8 cellular contexts compared by ENCODE assay signal in genomic region chr11:119318240-119319135, GRCh38. TPM values are rescaled to one million over a fixed set of nuclear protein-coding genes. Genes with fewer than 3 reads are reported as not detected.
A peak's percentile ranks its signal among the peaks of the same experiment; 100 is the strongest.
DNase-seq lines count a peak whose midpoint lies in the region; ATAC-seq and TF ChIP-seq lines count a peak whose summit lies in the region.

No MANE protein-coding gene starts in this region.

- in situ Hi-C loops in KBM-7 (cut with MboI; ENCODE audit: low pct_unique_long_range_greater_than_20kb, low sequenced_read_pairs) (no loop called here), transverse colon (cut with MboI; ENCODE audit: low pct_ligation_motif_present in 1 of 4, low pct_unique_long_range_greater_than_20kb in 1 of 4, low sequenced_read_pairs in 3 of 4) (no loop called here)

- peaks cover 26 to 84% of the 10 kb centered on the region in 2 donors for H3K27me3 ChIP-seq in left lung
- H3K27me3 ChIP-seq in transverse colon, result peaks cover 68% of the 10 kb centered on the region

- peak; percentile 56 for TF ChIP-seq EP300 in transverse colon (IDR thresholded peaks at IDR 0.05; ENCODE audit: low read depth)

- DNase-seq in EL (peak; percentile 61), KBM-7 (peak; percentile 96), astrocyte of the hippocampus (ENCODE audit: low read depth, low spot score) (peak; percentile 76), left lung (no peak), transverse colon (peak; percentile 64), GDM1 (lab: John Stamatoyannopoulos, UW) (no peak), DMS153 (lab: John Stamatoyannopoulos, UW) (no peak)

- H3K27ac ChIP-seq in left lung (peak overlapping the region; percentile 67 to 79), transverse colon (peak overlapping the region; percentile 82 to 97 (median 87))

- ATAC-seq in left lung (no peak), GM19467 (IDR thresholded peaks at IDR 0.05; ENCODE audit: unreplicated experiment) (no peak)

- H3K4me1 ChIP-seq in left lung (peaks cover 20 to 70% of the 10 kb centered on the region in 2 donors), transverse colon (peaks cover 30 to 72% (median 59%) of the 10 kb centered on the region in 4 donors)

- H3K36me3 ChIP-seq in left lung, result no peaks in the 10 kb centered on the region
- H3K36me3 ChIP-seq in transverse colon, result no peaks in the 10 kb centered on the region

- TF ChIP-seq CTCF in left lung (IDR thresholded peaks at IDR 0.05), result no peak
- no peak for TF ChIP-seq CTCF in transverse colon (IDR thresholded peaks at IDR 0.05)

- no peaks in the 10 kb centered on the region for H3K9me3 ChIP-seq in left lung
- H3K9me3 ChIP-seq in transverse colon, result no peaks in the 10 kb centered on the region

- TF ChIP-seq POLR2A in transverse colon (IDR thresholded peaks at IDR 0.05), result peak; percentile 44

- H3K4me3 ChIP-seq in left lung (no peak overlapping the region), transverse colon (no peak overlapping the region)

- WGBS in transverse colon (ENCODE audit: low coverage in 1 of 2), 2 donors, result 63 to 68% methylated on average over 5 to 21 of the region's 22 CpGs

- intact Hi-C loops in left lung (cut with DNase I), result no loop called here
- intact Hi-C loops in transverse colon (cut with DNase I; ENCODE audit: low total_unique reads), result no loop called here

RNA-seq across cellular contexts. Expression of gene MCAM, which starts 1.6 kb away (rescaled TPM):
- total RNA-seq in left lung, result 10 to 100 TPM; 59.5 to 87.5 TPM
- total RNA-seq in transverse colon, result 100 to 1,000 TPM in 3 of 4 donors, 10 to 100 TPM in 1; 87.4 to 466 (median 150) TPM

RNA-seq across cellular contexts. Expression of gene RNF26, which starts 15.8 kb away (rescaled TPM):
- total RNA-seq in left lung, result 10 to 100 TPM; 22.0 to 28.3 TPM
- total RNA-seq in transverse colon, result 10 to 100 TPM; 10.0 to 27.3 (median 13.9) TPM

RNA-seq across cellular contexts. Expression of gene C1QTNF5, which starts 22.2 kb away (rescaled TPM):
- total RNA-seq in left lung (10 to 100 TPM; 20.0 to 33.3 TPM), transverse colon (10 to 100 TPM in 2 of 4 donors, 1 to 10 TPM in 2; 7.6 to 20.5 (median 11.4) TPM)

RNA-seq across cellular contexts. Expression of gene MFRP, which starts 28.0 kb away (rescaled TPM):
- total RNA-seq in left lung (not detected), transverse colon (under 1 TPM in 1 of 4 donors, not detected in 3; 0.32 TPM)

Comparison
In these comparisons a context has a peak if more than half of its experiments do, and no peak if none do; other contexts are left out.
1. DNase-seq: peak in EL (single experiment), KBM-7 (single experiment), astrocyte of the hippocampus (single experiment) and transverse colon (single experiment); none in left lung (0 of 2), GDM1 (single experiment) and DMS153 (single experiment).